10 cellular contexts compared by ENCODE assay signal in the genomic region with DNA sequence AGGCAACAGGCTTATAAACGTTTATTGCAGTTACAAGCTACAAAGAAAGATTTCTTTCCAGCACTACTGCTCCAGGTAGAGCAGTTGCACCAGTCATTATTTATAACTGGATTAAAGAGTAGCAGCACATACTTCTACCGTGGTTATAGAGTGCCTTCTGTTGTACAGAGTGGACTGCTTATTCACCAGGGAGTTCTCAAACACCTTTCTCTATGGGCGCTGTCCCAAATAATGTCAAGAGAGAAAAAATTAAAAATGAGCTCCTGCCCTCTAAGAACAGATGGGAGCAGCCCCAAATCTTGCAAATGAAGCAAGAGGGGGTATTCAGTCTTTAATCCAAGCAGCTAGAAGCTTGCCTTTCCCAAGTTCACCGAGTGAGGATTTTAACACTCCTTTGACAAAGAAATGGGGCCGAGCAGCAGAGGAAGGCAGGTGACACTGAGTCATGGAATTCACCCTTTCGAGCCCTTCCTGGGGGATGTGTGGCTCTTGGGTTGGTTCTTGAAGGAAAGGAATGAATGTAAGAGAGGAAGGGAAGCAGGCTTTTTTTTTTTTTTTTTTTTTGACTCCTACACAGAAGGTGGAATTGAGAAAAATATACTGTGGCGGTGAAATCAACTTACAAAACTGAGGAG.
DNase-seq lines count a peak whose midpoint lies in the region; ATAC-seq and TF ChIP-seq lines count a peak whose summit lies in the region.
"Had no signal": no experiment of that assay in that cellular context is flagged by ENCODE, and none has a peak within 500 bp of the region (broad histone marks: within the 10 kb centered on the region; RNA-seq: fewer than 3 reads in every experiment).

No MANE protein-coding gene starts in this region.

- H3K27ac Mint-ChIP-seq in activated naive CD8-positive, alpha-beta T cell treated with anti-CD3 and anti-CD28 coated beads for 36 hours = peak overlapping the region; percentile 98
- peak overlapping the region; percentile 67 to 92 (median 89) for H3K27ac Mint-ChIP-seq in nephron

- H3K27me3 ChIP-seq in psoas muscle (ENCODE audit: insufficient read depth in 3 of 3, low read length in 2 of 3) (no peaks in the 10 kb centered on the region), upper lobe of left lung (no peaks in the 10 kb centered on the region)

- H3K36me3 ChIP-seq in psoas muscle (ENCODE audit: insufficient read depth in 1 of 2, low read depth in 1 of 2) = no peaks in the 10 kb centered on the region
- H3K36me3 ChIP-seq in upper lobe of left lung = no peaks in the 10 kb centered on the region

- TF ChIP-seq EP300 in upper lobe of left lung (IDR thresholded peaks at IDR 0.05) = no peak

- H3K27ac ChIP-seq in psoas muscle = no peak overlapping the region
- peak overlapping the region in 2 of 4 donors; percentile 37 to 59 for H3K27ac ChIP-seq in upper lobe of left lung
- H3K27ac ChIP-seq: PC-9 had no signal

- intact Hi-C loops in psoas muscle (cut with DNase I) = no loop called here

- no peak for TF ChIP-seq POLR2A in upper lobe of left lung (IDR thresholded peaks at IDR 0.05)

- H3K27me3 Mint-ChIP-seq in activated naive CD8-positive, alpha-beta T cell treated with anti-CD3 and anti-CD28 coated beads for 36 hours = no peaks in the 10 kb centered on the region
- no peaks in the 10 kb centered on the region for H3K27me3 Mint-ChIP-seq in nephron (ENCODE audit: low read depth)

- peak; percentile 5 for ATAC-seq in GM18517 (IDR thresholded peaks at IDR 0.05; ENCODE audit: unreplicated experiment)
- ATAC-seq in HG03066 (IDR thresholded peaks at IDR 0.05; ENCODE audit: low read depth, unreplicated experiment) = peak; percentile 15
- ATAC-seq in psoas muscle = no peak
- no peak for ATAC-seq in upper lobe of left lung (ENCODE audit: low FRiP score in 2 of 2)

- H3K9me3 ChIP-seq in psoas muscle = no peaks in the 10 kb centered on the region
- H3K9me3 ChIP-seq in upper lobe of left lung = no peaks in the 10 kb centered on the region

- WGBS in psoas muscle, 3 donors = 59 to 65% (median 59%) methylated on average over 7 of the region's 7 CpGs
- WGBS in upper lobe of left lung, 2 donors = 55 to 56% methylated on average over 7 of the region's 7 CpGs

- H3K4me1 ChIP-seq in psoas muscle (peaks cover 9% of the 10 kb centered on the region), upper lobe of left lung (peaks cover 33 to 39% (median 38%) of the 10 kb centered on the region in 4 donors)

- no peak for TF ChIP-seq CTCF in nephron (IDR thresholded peaks at IDR 0.05; ENCODE audit: unreplicated experiment in 3 of 3)
- TF ChIP-seq CTCF in foreskin fibroblast (IDR thresholded peaks at IDR 0.05; ENCODE audit: low read depth, low read length) = no peak
- TF ChIP-seq CTCF in psoas muscle (IDR thresholded peaks at IDR 0.05) = no peak
- no peak for TF ChIP-seq CTCF in upper lobe of left lung (IDR thresholded peaks at IDR 0.05)

- no peak overlapping the region for H3K4me3 ChIP-seq in foreskin fibroblast (ENCODE audit: low read depth in 1 of 2, low read length in 2 of 2)
- no peak overlapping the region for H3K4me3 ChIP-seq in psoas muscle
- H3K4me3 ChIP-seq in upper lobe of left lung = no peak overlapping the region
- H3K4me3 ChIP-seq: PC-9 had no signal

- no peak for DNase-seq in activated naive CD8-positive, alpha-beta T cell treated with anti-CD3 and anti-CD28 coated beads for 36 hours
- no peak for DNase-seq in foreskin fibroblast
- DNase-seq in OCI-M1 (lab: John Stamatoyannopoulos, UW) = no peak
- no peak for DNase-seq in psoas muscle
- DNase-seq in upper lobe of left lung = no peak
- DNase-seq: PC-9 had no signal

- H3K9me3 Mint-ChIP-seq in activated naive CD8-positive, alpha-beta T cell treated with anti-CD3 and anti-CD28 coated beads for 36 hours = peaks cover 8% of the 10 kb centered on the region
- no peaks in the 10 kb centered on the region for H3K9me3 Mint-ChIP-seq in nephron
- H3K9me3 Mint-ChIP-seq: dendritic cell treated with granulocyte-macrophage colony-stimulating factor and Interleukin-4, amounts not matched to agents 40 ng/mL and 50 ng/mL, for 4 days had no signal

- peak overlapping the region; percentile 69 for H3K4me3 Mint-ChIP-seq in activated naive CD8-positive, alpha-beta T cell treated with anti-CD3 and anti-CD28 coated beads for 36 hours
- H3K4me3 Mint-ChIP-seq in nephron = peak overlapping the region in 1 of 3 experiments; percentile 2
- H3K4me3 Mint-ChIP-seq: dendritic cell treated with granulocyte-macrophage colony-stimulating factor and Interleukin-4, amounts not matched to agents 40 ng/mL and 50 ng/mL, for 4 days had no signal

- peaks cover 75% of the 10 kb centered on the region for H3K36me3 Mint-ChIP-seq in activated naive CD8-positive, alpha-beta T cell treated with anti-CD3 and anti-CD28 coated beads for 36 hours
- no peaks in the 10 kb centered on the region for H3K36me3 Mint-ChIP-seq in nephron (ENCODE audit: low read depth)

- H3K4me1 Mint-ChIP-seq in activated naive CD8-positive, alpha-beta T cell treated with anti-CD3 and anti-CD28 coated beads for 36 hours = peaks cover 89% of the 10 kb centered on the region
- peaks cover 36% of the 10 kb centered on the region for H3K4me1 Mint-ChIP-seq in nephron

Comparison
In these comparisons a context has a peak if more than half of its experiments do, and no peak if none do; other contexts are left out.
1. ATAC-seq: peak in GM18517 (single experiment) and HG03066 (single experiment); none in psoas muscle (0 of 4) and upper lobe of left lung (0 of 2).